ENCODE assay signal across 13 cellular contexts in the genomic region with DNA sequence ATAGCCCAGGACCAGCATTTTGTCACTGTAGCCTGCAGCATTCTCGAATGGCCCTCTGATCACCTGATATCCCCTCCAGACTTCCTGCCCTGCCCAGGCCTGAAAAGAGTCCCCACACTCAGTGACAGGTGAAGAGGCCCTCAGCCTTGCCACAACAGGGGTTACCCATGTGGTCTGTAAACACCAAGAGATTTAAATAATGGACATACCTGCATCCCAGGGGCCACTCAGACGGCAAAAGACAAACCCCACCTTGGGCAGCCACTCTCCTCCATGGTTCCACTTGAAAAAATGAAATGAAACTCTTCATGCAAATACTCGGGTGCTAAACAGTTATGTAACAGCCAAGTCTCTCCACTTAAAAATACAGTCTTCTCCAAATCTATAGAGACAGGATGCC. TPM values are rescaled to one million over a fixed set of nuclear protein-coding genes. Genes with fewer than 3 reads are reported as not detected.
A peak's percentile ranks its signal among the peaks of the same experiment; 100 is the strongest.
DNase-seq lines count a peak whose midpoint lies in the region; ATAC-seq lines count a peak whose summit lies in the region.
"Had no signal": no experiment of that assay in that cellular context is flagged by ENCODE, and none has a peak within 500 bp of the region (broad histone marks: within the 10 kb centered on the region; RNA-seq: fewer than 3 reads in every experiment).

No MANE protein-coding gene starts in this region.

- H3K27me3 Mint-ChIP-seq in activated CD8-positive, alpha-beta memory T cell treated with anti-CD3 and anti-CD28 coated beads, Interleukin-2, amount 10 ng/mL, durations not matched to agents 7 days and 5 days = peaks cover 2% of the 10 kb centered on the region

- H3K4me3 ChIP-seq in mononuclear cell (ENCODE audit: low read length) = peak overlapping the region; percentile 58

- no peaks in the 10 kb centered on the region for H3K36me3 Mint-ChIP-seq in activated CD8-positive, alpha-beta memory T cell treated with anti-CD3 and anti-CD28 coated beads, Interleukin-2, amount 10 ng/mL, durations not matched to agents 7 days and 5 days

- CTCF ChIA-PET in activated CD8-positive, alpha-beta memory T cell treated with anti-CD3 and anti-CD28 coated beads, Interleukin-2, amount 10 ng/mL, durations not matched to agents 7 days and 5 days (lab: Charles Lee) = interaction anchor here (1.7 to 11.6 kb wide), 3 partner anchors 79 to 114 kb away, joined by 3 to 362 read pairs (median 4); no protein-coding TSS in a partner anchor

- ATAC-seq in GM18502 (IDR thresholded peaks at IDR 0.05; ENCODE audit: poor library complexity, unreplicated experiment) = peak; percentile 54
- ATAC-seq in GM21825 (IDR thresholded peaks at IDR 0.05; ENCODE audit: unreplicated experiment) = peak; percentile 55
- no peak for ATAC-seq in GM21360 (IDR thresholded peaks at IDR 0.05; ENCODE audit: unreplicated experiment)
- ATAC-seq in activated CD8-positive, alpha-beta memory T cell treated with anti-CD3 and anti-CD28 coated beads, Interleukin-2, amount 10 ng/mL, durations not matched to agents 7 days and 5 days = no peak

- no peaks in the 10 kb centered on the region for H3K9me3 Mint-ChIP-seq in activated CD8-positive, alpha-beta memory T cell treated with anti-CD3 and anti-CD28 coated beads, Interleukin-2, amount 10 ng/mL, durations not matched to agents 7 days and 5 days (ENCODE audit: low read depth)
- H3K9me3 Mint-ChIP-seq: nephron had no signal

- H3K4me1 ChIP-seq in mononuclear cell (ENCODE audit: insufficient read depth, low read length) = peaks cover 57% of the 10 kb centered on the region

- no peak overlapping the region for H3K4me3 Mint-ChIP-seq in activated CD8-positive, alpha-beta memory T cell treated with anti-CD3 and anti-CD28 coated beads, Interleukin-2, amount 10 ng/mL, durations not matched to agents 7 days and 5 days

- no peaks in the 10 kb centered on the region for H3K27me3 ChIP-seq in mononuclear cell (ENCODE audit: insufficient read depth, low read length)

- peak; percentile 61 for DNase-seq in NAMALWA (ENCODE audit: low spot score)
- DNase-seq in DMS153 (lab: John Stamatoyannopoulos, UW) = no peak
- no peak for DNase-seq in A172 (ENCODE audit: low spot score)
- DNase-seq in activated CD8-positive, alpha-beta memory T cell treated with anti-CD3 and anti-CD28 coated beads, Interleukin-2, amount 10 ng/mL, durations not matched to agents 7 days and 5 days = no peak
- DNase-seq: amygdala, foreskin melanocyte, NCI-H2171 treated with DMSO at 0.1 percent for 48 hours had no signal

- H3K4me1 Mint-ChIP-seq in activated CD8-positive, alpha-beta memory T cell treated with anti-CD3 and anti-CD28 coated beads, Interleukin-2, amount 10 ng/mL, durations not matched to agents 7 days and 5 days = peaks cover 6% of the 10 kb centered on the region

- H3K27ac Mint-ChIP-seq in activated CD8-positive, alpha-beta memory T cell treated with anti-CD3 and anti-CD28 coated beads, Interleukin-2, amount 10 ng/mL, durations not matched to agents 7 days and 5 days = no peak overlapping the region

- H3K9me3 ChIP-seq in mononuclear cell (ENCODE audit: low read depth, low read length) = no peaks in the 10 kb centered on the region

RNA-seq across cellular contexts. Expression of a gene that starts 22.8 kb away (rescaled TPM):
- 82.2 TPM for total RNA-seq in mononuclear cell
- total RNA-seq in A172 (2014; rRNA removed; shearing (Covaris generic)) = 0.05 TPM in 1 of 2 replicates, not detected in the other
- 100 to 1,000 TPM; 116 to 124 TPM for total RNA-seq in activated CD8-positive, alpha-beta memory T cell treated with anti-CD3 and anti-CD28 coated beads, Interleukin-2, amount 10 ng/mL, durations not matched to agents 7 days and 5 days
- total RNA-seq: G401 had no signal

RNA-seq across cellular contexts. Expression of a gene that starts 35.4 kb away (rescaled TPM):
- total RNA-seq in mononuclear cell = 29.4 TPM
- 1.4 and 6.6 TPM in 2 replicates for total RNA-seq in A172 (2014; rRNA removed; shearing (Covaris generic))
- total RNA-seq in activated CD8-positive, alpha-beta memory T cell treated with anti-CD3 and anti-CD28 coated beads, Interleukin-2, amount 10 ng/mL, durations not matched to agents 7 days and 5 days = under 1 TPM in 1 of 2 experiments, not detected in 1; 0.82 TPM
- total RNA-seq: G401 had no signal

Comparison
In these comparisons a context has a peak if more than half of its experiments do, and no peak if none do; other contexts are left out.
1. ATAC-seq: peak in GM18502 (single experiment) and GM21825 (single experiment); none in GM21360 (single experiment) and activated CD8-positive, alpha-beta memory T cell treated with anti-CD3 and anti-CD28 coated beads, Interleukin-2, amount 10 ng/mL, durations not matched to agents 7 days and 5 days (single experiment).
2. RNA of a gene that starts 22.8 kb away (total RNA-seq): 116 to 124 TPM in activated CD8-positive, alpha-beta memory T cell treated with anti-CD3 and anti-CD28 coated beads, Interleukin-2, amount 10 ng/mL, durations not matched to agents 7 days and 5 days and 82.2 TPM in mononuclear cell (single experiment); 0.05 TPM in A172; every median in the first group is over 10 times any median in the second.